ENCODE assay signal across 1 cellular context in genomic region chr7:142030294-142030693, GRCh38.
A peak's percentile ranks its signal among the peaks of the same experiment; 100 is the strongest.
TF ChIP-seq lines count a peak whose summit lies in the region.

No MANE protein-coding gene starts in this region.

TF ChIP-seq in HepG2, 621 proteins besides CTCF, POLR2A, EP300 and RAD21:
- TF ChIP-seq CEBPG (CRISPR knock-in tag; IDR thresholded peaks at IDR 0.05) (0 out of 2 replicates have a peak, but pooled peaks have one; percentile 8), CEBPB (IDR thresholded peaks at IDR 0.05; ENCODE audit: borderline replicate concordance, low read depth, low read length) (0 out of 2 replicates have a peak, but pooled peaks have one; percentile 9), ARID2 (CRISPR knock-in tag; IDR thresholded peaks at IDR 0.05; ENCODE audit: borderline replicate concordance) (no peak)
